ENCODE assay signal across 8 cellular contexts in genomic region chr18:57630002-57630758, GRCh38. TPM values are rescaled to one million over a fixed set of nuclear protein-coding genes. Genes with fewer than 3 reads are reported as not detected.
DNase-seq lines count a peak whose midpoint lies in the region; ATAC-seq and TF ChIP-seq lines count a peak whose summit lies in the region.

No MANE protein-coding gene starts in this region.

- no peaks in the 10 kb centered on the region for H3K9me3 ChIP-seq in left lung

- DNase-seq in CD14-positive monocyte (ENCODE audit: low spot score), result peak; percentile 98
- peak; percentile 88 for DNase-seq in NCI-H526 treated with DMSO at 0.1 percent for 48 hours (lab: John Stamatoyannopoulos, UW)
- DNase-seq in activated CD4-positive, alpha-beta T cell treated with anti-CD3 and anti-CD28 coated beads, Interleukin-2, amount 50 U/mL, for 1 hour, result peak; percentile 93
- DNase-seq in left lung, result peak; percentile 98 to 99
- peak; percentile 91 for DNase-seq in stimulated activated CD4-positive, alpha-beta T cell treated with anti-CD3 and anti-CD28 coated beads, Interleukin-2, amount 100 ng/mL, for 4 hours (ENCODE audit: low read depth)

- no peaks in the 10 kb centered on the region for H3K27me3 Mint-ChIP-seq in CD14-positive monocyte (ENCODE audit: low read depth in 3 of 3)
- no peaks in the 10 kb centered on the region for H3K27me3 Mint-ChIP-seq in dendritic cell treated with granulocyte-macrophage colony-stimulating factor and Interleukin-4, amounts not matched to agents 40 ng/mL and 50 ng/mL, for 4 days

- H3K27me3 ChIP-seq in left lung, result no peaks in the 10 kb centered on the region

- H3K4me3 Mint-ChIP-seq in CD14-positive monocyte, result peak overlapping the region; percentile 89 to 98
- peak overlapping the region; percentile 90 for H3K4me3 Mint-ChIP-seq in dendritic cell treated with granulocyte-macrophage colony-stimulating factor and Interleukin-4, amounts not matched to agents 40 ng/mL and 50 ng/mL, for 4 days

- H3K4me1 Mint-ChIP-seq in CD14-positive monocyte, result peaks cover 18% of the 10 kb centered on the region
- H3K4me1 Mint-ChIP-seq in dendritic cell treated with granulocyte-macrophage colony-stimulating factor and Interleukin-4, amounts not matched to agents 40 ng/mL and 50 ng/mL, for 4 days (ENCODE audit: low read depth), result peaks cover 18% of the 10 kb centered on the region

- H3K36me3 ChIP-seq in left lung, result no peaks in the 10 kb centered on the region

- TF ChIP-seq CTCF in CD14-positive monocyte (IDR thresholded peaks at IDR 0.05) (peak; percentile 78), left lung (IDR thresholded peaks at IDR 0.05) (peak; percentile 66 to 70)

- intact Hi-C loops in CD14-positive monocyte (cut with micrococcal nuclease) (loop anchor here in 1 of 2 donors (2.0 kb wide), 1 partner anchor 39 kb away; no protein-coding TSS in a partner anchor), left lung (cut with DNase I) (no loop called here)
- intact Hi-C loops in dendritic cell treated with granulocyte-macrophage colony-stimulating factor and Interleukin-4, amounts not matched to agents 40 ng/mL and 50 ng/mL, for 4 days (cut with micrococcal nuclease), result loop anchor here (1.0 to 5.0 kb wide), 5 partner anchors 9 to 251 kb away; partner anchors contain the start of gene NARS1

- H3K4me1 ChIP-seq in left lung, result peaks cover 6 to 14% of the 10 kb centered on the region in 2 donors

- ATAC-seq in GM19372 (IDR thresholded peaks at IDR 0.05; ENCODE audit: low read depth, unreplicated experiment), result peak; percentile 82
- ATAC-seq in HG03521 (IDR thresholded peaks at IDR 0.05; ENCODE audit: unreplicated experiment), result peak; percentile 94
- peak; percentile 99 for ATAC-seq in left lung

- peak overlapping the region; percentile 42 to 65 for H3K4me3 ChIP-seq in left lung

- H3K9me3 Mint-ChIP-seq in CD14-positive monocyte, result no peaks in the 10 kb centered on the region
- H3K9me3 Mint-ChIP-seq in dendritic cell treated with granulocyte-macrophage colony-stimulating factor and Interleukin-4, amounts not matched to agents 40 ng/mL and 50 ng/mL, for 4 days, result no peaks in the 10 kb centered on the region

- peaks cover 0 to 3% of the 10 kb centered on the region in 2 donors for H3K36me3 Mint-ChIP-seq in CD14-positive monocyte
- H3K36me3 Mint-ChIP-seq in dendritic cell treated with granulocyte-macrophage colony-stimulating factor and Interleukin-4, amounts not matched to agents 40 ng/mL and 50 ng/mL, for 4 days (ENCODE audit: low read depth), result peaks cover 18% of the 10 kb centered on the region

- H3K27ac Mint-ChIP-seq in CD14-positive monocyte, result peak overlapping the region; percentile 93 to 99 (median 95)
- peak overlapping the region; percentile 96 for H3K27ac Mint-ChIP-seq in dendritic cell treated with granulocyte-macrophage colony-stimulating factor and Interleukin-4, amounts not matched to agents 40 ng/mL and 50 ng/mL, for 4 days

- peak overlapping the region; percentile 58 to 83 for H3K27ac ChIP-seq in left lung

RNA-seq across cellular contexts. Expression of gene NARS1, which starts 8.5 kb away (rescaled TPM):
- 10 to 100 TPM; 70.3 to 89.5 TPM for polyA plus RNA-seq in CD14-positive monocyte
- total RNA-seq in left lung, result 100 to 1,000 TPM in 1 of 2 donors, 10 to 100 TPM in 1; 87.0 to 124 TPM

RNA-seq across cellular contexts. Expression of gene FECH, which starts 43.7 kb away (rescaled TPM):
- polyA plus RNA-seq in CD14-positive monocyte, result 10 to 100 TPM in 1 of 2 donors, 1 to 10 TPM in 1; 9.9 to 23.3 TPM
- total RNA-seq in left lung, result 10 to 100 TPM; 18.7 to 27.9 TPM

Comparison
In these comparisons a context has a peak if more than half of its experiments do, and no peak if none do; other contexts are left out.
1. Peak in every context shown above with its lines: DNase-seq, ATAC-seq, H3K4me3 ChIP-seq and H3K27ac ChIP-seq.